In the genomic region with DNA sequence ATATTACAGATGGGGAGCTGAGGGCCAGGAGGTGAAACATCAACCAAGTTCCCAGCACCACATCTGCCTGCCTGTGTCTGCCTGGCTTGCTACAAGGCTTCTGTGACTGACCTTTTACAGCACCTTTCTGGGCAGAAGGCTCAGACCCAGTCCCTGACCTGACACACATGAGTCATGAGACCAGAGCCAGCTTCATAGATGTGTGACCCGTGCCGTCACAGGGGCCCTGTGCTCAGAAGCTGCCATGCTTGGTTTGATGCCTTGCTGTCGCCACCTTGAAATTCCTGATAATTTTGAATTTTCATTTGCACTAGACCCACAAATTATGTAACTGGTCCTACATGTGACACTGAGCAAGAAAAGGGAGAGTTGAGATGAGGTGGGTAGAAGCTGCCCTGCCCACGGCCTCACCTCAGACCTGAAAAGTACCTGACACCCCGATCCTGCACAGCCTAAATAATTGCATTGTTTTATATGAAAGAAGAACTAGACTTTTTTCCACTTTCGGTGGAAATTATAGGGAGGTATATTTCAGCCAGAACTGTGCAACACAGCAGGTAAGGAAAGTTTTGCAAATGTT, we compare ENCODE assay signal across 1 cellular context.
A peak's percentile ranks its signal among the peaks of the same experiment; 100 is the strongest.
TF ChIP-seq lines count a peak whose summit lies in the region.

No MANE protein-coding gene starts in this region.

TF ChIP-seq in GM12878, 131 proteins besides CTCF, POLR2A, EP300 and RAD21:
- TF ChIP-seq LARP7 (IDR thresholded peaks at IDR 0.05) (0 out of 2 replicates have a peak, but pooled peaks have one; percentile 47), SMARCA5 (IDR thresholded peaks at IDR 0.05) (0 out of 2 replicates have a peak, but pooled peaks have one; percentile 68), ESRRA (IDR thresholded peaks at IDR 0.05; ENCODE audit: low read length) (no peak), SIX5 (IDR thresholded peaks at IDR 0.05; ENCODE audit: low read depth, low read length, severe bottlenecking) (no peak), RUNX3 (IDR thresholded peaks at IDR 0.05; ENCODE audit: low read length) (peak; percentile 28; the same call in 1 of the 2 replicates), NR2C1 (IDR thresholded peaks at IDR 0.05) (peak; percentile 40; the same call in 1 of the 2 replicates), DPF2 (IDR thresholded peaks at IDR 0.05) (no peak), MTA2 (IDR thresholded peaks at IDR 0.05; ENCODE audit: low read depth) (peak; percentile 47; the same call in 1 of the 2 replicates), EED (IDR thresholded peaks at IDR 0.05; ENCODE audit: low read depth) (no peak), ZNF207 (IDR thresholded peaks at IDR 0.05; ENCODE audit: borderline replicate concordance) (0 out of 2 replicates have a peak, but pooled peaks have one; percentile 16), FOXM1 (IDR thresholded peaks at IDR 0.05; ENCODE audit: low read depth, low read length) (no peak), BHLHE40 (IDR thresholded peaks at IDR 0.05; ENCODE audit: borderline replicate concordance in 1 of 2, low read depth in 2 of 2, low read length in 1 of 2) (peak; percentile 67 to 90; a peak in 3 of 4 replicates), NR2C2 (IDR thresholded peaks at IDR 0.05; ENCODE audit: borderline replicate concordance, control insufficient read depth, insufficient read length, low read depth) (no peak), NR2F1 (conservative IDR thresholded peaks at IDR 0.05) (peak; percentile 87), CREM (IDR thresholded peaks at IDR 0.05; ENCODE audit: low read depth) (peak; percentile 14; the same call in 1 of the 2 replicates)
- TF ChIP-seq, protein P1, sequence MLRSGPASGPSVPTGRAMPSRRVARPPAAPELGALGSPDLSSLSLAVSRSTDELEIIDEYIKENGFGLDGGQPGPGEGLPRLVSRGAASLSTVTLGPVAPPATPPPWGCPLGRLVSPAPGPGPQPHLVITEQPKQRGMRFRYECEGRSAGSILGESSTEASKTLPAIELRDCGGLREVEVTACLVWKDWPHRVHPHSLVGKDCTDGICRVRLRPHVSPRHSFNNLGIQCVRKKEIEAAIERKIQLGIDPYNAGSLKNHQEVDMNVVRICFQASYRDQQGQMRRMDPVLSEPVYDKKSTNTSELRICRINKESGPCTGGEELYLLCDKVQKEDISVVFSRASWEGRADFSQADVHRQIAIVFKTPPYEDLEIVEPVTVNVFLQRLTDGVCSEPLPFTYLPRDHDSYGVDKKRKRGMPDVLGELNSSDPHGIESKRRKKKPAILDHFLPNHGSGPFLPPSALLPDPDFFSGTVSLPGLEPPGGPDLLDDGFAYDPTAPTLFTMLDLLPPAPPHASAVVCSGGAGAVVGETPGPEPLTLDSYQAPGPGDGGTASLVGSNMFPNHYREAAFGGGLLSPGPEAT (IDR thresholded peaks at IDR 0.05; ENCODE audit: low read depth), result peak; percentile 81
- TF ChIP-seq, protein P2, sequence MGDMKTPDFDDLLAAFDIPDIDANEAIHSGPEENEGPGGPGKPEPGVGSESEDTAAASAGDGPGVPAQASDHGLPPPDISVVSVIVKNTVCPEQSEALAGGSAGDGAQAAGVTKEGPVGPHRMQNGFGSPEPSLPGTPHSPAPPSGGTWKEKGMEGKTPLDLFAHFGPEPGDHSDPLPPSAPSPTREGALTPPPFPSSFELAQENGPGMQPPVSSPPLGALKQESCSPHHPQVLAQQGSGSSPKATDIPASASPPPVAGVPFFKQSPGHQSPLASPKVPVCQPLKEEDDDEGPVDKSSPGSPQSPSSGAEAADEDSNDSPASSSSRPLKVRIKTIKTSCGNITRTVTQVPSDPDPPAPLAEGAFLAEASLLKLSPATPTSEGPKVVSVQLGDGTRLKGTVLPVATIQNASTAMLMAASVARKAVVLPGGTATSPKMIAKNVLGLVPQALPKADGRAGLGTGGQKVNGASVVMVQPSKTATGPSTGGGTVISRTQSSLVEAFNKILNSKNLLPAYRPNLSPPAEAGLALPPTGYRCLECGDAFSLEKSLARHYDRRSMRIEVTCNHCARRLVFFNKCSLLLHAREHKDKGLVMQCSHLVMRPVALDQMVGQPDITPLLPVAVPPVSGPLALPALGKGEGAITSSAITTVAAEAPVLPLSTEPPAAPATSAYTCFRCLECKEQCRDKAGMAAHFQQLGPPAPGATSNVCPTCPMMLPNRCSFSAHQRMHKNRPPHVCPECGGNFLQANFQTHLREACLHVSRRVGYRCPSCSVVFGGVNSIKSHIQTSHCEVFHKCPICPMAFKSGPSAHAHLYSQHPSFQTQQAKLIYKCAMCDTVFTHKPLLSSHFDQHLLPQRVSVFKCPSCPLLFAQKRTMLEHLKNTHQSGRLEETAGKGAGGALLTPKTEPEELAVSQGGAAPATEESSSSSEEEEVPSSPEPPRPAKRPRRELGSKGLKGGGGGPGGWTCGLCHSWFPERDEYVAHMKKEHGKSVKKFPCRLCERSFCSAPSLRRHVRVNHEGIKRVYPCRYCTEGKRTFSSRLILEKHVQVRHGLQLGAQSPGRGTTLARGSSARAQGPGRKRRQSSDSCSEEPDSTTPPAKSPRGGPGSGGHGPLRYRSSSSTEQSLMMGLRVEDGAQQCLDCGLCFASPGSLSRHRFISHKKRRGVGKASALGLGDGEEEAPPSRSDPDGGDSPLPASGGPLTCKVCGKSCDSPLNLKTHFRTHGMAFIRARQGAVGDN (IDR thresholded peaks at IDR 0.05), result peak; percentile 82
- TF ChIP-seq, protein P3, sequence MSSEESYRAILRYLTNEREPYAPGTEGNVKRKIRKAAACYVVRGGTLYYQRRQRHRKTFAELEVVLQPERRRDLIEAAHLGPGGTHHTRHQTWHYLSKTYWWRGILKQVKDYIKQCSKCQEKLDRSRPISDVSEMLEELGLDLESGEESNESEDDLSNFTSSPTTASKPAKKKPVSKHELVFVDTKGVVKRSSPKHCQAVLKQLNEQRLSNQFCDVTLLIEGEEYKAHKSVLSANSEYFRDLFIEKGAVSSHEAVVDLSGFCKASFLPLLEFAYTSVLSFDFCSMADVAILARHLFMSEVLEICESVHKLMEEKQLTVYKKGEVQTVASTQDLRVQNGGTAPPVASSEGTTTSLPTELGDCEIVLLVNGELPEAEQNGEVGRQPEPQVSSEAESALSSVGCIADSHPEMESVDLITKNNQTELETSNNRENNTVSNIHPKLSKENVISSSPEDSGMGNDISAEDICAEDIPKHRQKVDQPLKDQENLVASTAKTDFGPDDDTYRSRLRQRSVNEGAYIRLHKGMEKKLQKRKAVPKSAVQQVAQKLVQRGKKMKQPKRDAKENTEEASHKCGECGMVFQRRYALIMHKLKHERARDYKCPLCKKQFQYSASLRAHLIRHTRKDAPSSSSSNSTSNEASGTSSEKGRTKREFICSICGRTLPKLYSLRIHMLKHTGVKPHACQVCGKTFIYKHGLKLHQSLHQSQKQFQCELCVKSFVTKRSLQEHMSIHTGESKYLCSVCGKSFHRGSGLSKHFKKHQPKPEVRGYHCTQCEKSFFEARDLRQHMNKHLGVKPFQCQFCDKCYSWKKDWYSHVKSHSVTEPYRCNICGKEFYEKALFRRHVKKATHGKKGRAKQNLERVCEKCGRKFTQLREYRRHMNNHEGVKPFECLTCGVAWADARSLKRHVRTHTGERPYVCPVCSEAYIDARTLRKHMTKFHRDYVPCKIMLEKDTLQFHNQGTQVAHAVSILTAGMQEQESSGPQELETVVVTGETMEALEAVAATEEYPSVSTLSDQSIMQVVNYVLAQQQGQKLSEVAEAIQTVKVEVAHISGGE (CRISPR knock-in tag; IDR thresholded peaks at IDR 0.05), result no peak
TF ChIP-seq in GM12878: peak in this region for 11.
